Comparison of ENCODE assay signal across 1 cellular context in the genomic region with DNA sequence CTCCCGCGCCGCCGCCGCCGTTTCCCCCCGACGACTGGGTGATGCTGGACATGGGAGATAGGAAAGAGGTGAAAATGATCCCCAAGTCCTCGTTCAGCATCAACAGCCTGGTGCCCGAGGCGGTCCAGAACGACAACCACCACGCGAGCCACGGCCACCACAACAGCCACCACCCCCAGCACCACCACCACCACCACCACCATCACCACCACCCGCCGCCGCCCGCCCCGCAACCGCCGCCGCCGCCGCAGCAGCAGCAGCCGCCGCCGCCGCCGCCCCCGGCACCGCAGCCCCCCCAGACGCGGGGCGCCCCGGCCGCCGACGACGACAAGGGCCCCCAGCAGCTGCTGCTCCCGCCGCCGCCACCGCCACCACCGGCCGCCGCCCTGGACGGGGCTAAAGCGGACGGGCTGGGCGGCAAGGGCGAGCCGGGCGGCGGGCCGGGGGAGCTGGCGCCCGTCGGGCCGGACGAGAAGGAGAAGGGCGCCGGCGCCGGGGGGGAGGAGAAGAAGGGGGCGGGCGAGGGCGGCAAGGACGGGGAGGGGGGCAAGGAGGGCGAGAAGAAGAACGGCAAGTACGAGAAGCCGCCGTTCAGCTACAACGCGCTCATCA.
TF ChIP-seq lines count a peak whose summit lies in the region.

No MANE protein-coding gene starts in this region.

TF ChIP-seq in HepG2, 621 proteins besides CTCF, POLR2A, EP300 and RAD21:
- TF ChIP-seq, protein P1, sequence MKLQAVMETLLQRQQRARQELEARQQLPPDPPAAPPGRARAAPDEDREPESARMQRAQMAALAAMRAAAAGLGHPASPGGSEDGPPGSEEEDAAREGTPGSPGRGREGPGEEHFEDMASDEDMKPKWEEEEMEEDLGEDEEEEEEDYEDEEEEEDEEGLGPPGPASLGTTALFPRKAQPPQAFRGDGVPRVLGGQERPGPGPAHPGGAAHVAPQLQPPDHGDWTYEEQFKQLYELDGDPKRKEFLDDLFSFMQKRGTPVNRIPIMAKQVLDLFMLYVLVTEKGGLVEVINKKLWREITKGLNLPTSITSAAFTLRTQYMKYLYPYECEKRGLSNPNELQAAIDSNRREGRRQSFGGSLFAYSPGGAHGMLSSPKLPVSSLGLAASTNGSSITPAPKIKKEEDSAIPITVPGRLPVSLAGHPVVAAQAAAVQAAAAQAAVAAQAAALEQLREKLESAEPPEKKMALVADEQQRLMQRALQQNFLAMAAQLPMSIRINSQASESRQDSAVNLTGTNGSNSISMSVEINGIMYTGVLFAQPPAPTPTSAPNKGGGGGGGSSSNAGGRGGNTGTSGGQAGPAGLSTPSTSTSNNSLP (IDR thresholded peaks at IDR 0.05; ENCODE audit: low read depth, low read length), result no peak
- TF ChIP-seq, protein P2, sequence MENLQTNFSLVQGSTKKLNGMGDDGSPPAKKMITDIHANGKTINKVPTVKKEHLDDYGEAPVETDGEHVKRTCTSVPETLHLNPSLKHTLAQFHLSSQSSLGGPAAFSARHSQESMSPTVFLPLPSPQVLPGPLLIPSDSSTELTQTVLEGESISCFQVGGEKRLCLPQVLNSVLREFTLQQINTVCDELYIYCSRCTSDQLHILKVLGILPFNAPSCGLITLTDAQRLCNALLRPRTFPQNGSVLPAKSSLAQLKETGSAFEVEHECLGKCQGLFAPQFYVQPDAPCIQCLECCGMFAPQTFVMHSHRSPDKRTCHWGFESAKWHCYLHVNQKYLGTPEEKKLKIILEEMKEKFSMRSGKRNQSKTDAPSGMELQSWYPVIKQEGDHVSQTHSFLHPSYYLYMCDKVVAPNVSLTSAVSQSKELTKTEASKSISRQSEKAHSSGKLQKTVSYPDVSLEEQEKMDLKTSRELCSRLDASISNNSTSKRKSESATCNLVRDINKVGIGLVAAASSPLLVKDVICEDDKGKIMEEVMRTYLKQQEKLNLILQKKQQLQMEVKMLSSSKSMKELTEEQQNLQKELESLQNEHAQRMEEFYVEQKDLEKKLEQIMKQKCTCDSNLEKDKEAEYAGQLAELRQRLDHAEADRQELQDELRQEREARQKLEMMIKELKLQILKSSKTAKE (CRISPR knock-in tag; IDR thresholded peaks at IDR 0.05; ENCODE audit: borderline replicate concordance), result no peak
- no peak for TF ChIP-seq RFX3 (CRISPR knock-in tag; IDR thresholded peaks at IDR 0.05)
- TF ChIP-seq CCAR2 (optimal IDR thresholded peaks at IDR 0.05; ENCODE audit: low read depth, low read length), result no peak
- no peak for TF ChIP-seq HOXA9 (CRISPR knock-in tag; IDR thresholded peaks at IDR 0.05; ENCODE audit: borderline replicate concordance)
- TF ChIP-seq ZHX2 (IDR thresholded peaks at IDR 0.05; ENCODE audit: low read depth), result no peak
- no peak for TF ChIP-seq ZHX2 (CRISPR knock-in tag; IDR thresholded peaks at IDR 0.05; ENCODE audit: borderline replicate concordance)
- TF ChIP-seq AKAP8 (CRISPR knock-in tag; IDR thresholded peaks at IDR 0.05), result no peak
- no peak for TF ChIP-seq RNF219 (CRISPR knock-in tag; IDR thresholded peaks at IDR 0.05)
- no peak for TF ChIP-seq MLXIP (CRISPR knock-in tag; IDR thresholded peaks at IDR 0.05; ENCODE audit: borderline replicate concordance)
- no peak for TF ChIP-seq MTF1 (CRISPR knock-in tag; IDR thresholded peaks at IDR 0.05)
- no peak for TF ChIP-seq ZFYVE20 (CRISPR knock-in tag; IDR thresholded peaks at IDR 0.05; ENCODE audit: borderline replicate concordance, low read depth)
- TF ChIP-seq, protein P3, sequence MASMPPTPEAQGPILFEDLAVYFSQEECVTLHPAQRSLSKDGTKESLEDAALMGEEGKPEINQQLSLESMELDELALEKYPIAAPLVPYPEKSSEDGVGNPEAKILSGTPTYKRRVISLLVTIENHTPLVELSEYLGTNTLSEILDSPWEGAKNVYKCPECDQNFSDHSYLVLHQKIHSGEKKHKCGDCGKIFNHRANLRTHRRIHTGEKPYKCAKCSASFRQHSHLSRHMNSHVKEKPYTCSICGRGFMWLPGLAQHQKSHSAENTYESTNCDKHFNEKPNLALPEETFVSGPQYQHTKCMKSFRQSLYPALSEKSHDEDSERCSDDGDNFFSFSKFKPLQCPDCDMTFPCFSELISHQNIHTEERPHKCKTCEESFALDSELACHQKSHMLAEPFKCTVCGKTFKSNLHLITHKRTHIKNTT (CRISPR knock-in tag; IDR thresholded peaks at IDR 0.05), result no peak
- no peak for TF ChIP-seq ZNF562 (CRISPR knock-in tag; IDR thresholded peaks at IDR 0.05; ENCODE audit: borderline replicate concordance)
- TF ChIP-seq, protein P4, sequence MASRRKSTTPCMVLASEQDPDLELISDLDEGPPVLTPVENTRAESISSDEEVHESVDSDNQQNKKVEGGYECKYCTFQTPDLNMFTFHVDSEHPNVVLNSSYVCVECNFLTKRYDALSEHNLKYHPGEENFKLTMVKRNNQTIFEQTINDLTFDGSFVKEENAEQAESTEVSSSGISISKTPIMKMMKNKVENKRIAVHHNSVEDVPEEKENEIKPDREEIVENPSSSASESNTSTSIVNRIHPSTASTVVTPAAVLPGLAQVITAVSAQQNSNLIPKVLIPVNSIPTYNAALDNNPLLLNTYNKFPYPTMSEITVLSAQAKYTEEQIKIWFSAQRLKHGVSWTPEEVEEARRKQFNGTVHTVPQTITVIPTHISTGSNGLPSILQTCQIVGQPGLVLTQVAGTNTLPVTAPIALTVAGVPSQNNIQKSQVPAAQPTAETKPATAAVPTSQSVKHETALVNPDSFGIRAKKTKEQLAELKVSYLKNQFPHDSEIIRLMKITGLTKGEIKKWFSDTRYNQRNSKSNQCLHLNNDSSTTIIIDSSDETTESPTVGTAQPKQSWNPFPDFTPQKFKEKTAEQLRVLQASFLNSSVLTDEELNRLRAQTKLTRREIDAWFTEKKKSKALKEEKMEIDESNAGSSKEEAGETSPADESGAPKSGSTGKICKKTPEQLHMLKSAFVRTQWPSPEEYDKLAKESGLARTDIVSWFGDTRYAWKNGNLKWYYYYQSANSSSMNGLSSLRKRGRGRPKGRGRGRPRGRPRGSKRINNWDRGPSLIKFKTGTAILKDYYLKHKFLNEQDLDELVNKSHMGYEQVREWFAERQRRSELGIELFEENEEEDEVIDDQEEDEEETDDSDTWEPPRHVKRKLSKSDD (CRISPR knock-in tag; IDR thresholded peaks at IDR 0.05; ENCODE audit: low read depth), result no peak
- no peak for TF ChIP-seq ZNF253 (CRISPR knock-in tag; IDR thresholded peaks at IDR 0.05; ENCODE audit: borderline replicate concordance)
- no peak for TF ChIP-seq ZNF557 (CRISPR knock-in tag; IDR thresholded peaks at IDR 0.05)
TF ChIP-seq in HepG2: peak in this region for 0.
